Comparison of ENCODE assay signal across 1 cellular context in the genomic region with DNA sequence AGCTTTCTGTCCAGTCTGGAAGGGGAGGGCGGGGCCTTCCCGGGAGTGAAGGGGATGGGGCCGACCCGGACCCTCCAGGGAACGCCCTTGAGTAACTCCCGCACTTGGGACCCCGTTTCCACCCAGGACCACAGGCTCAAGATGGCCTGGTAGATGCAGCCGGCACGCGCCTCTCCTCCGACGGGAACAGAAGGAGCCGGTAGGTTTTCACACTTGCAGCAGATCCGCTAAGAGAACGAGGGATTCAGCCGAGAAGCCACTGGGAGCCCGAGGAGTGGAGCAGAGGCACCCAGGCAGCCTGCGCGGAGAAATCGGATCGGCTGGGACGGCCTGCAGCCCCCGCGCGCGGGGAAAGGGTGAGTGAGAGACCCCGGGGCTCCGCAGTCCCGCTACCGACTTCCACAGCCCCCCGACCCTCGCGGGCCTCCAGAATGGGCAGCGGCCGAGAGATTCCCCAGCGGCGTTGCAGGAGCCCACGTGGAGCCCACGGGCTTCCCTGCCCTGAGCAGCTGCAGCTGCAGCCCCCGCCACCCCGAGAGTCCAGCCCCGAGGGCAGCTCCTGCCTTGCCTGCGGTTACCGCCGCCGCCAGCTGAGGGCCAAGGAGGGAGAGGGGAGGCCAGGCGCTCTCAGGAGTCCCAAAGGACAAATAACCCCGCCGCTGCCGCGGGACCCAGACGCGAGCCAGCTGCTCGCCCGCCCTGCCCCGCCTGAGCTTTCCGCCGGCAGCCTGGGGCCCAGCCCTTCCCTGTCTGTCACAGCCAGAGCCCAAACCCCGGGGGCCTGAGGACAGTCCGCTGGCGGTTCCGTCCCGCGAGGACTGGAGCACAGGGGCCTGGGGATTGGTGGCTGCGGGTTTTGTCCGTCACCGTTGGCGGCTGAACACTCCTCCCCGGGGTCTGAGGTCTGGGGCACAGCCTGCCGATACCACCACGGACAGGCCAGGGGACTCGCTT.
TF ChIP-seq lines count a peak whose summit lies in the region.

No MANE protein-coding gene starts in this region.

TF ChIP-seq in endothelial cell of umbilical vein, 7 proteins besides CTCF, POLR2A, EP300 and RAD21 (continued from another document):
- TF ChIP-seq JUN (IDR thresholded peaks at IDR 0.05; ENCODE audit: borderline replicate concordance, insufficient read depth, insufficient read length, low read depth), result no peak
TF ChIP-seq in endothelial cell of umbilical vein: peak in this region for 1.
